In genomic region chr12:71947645-71948105, GRCh38 we compare ENCODE assay signal across 1 cellular context.
A peak's percentile ranks its signal among the peaks of the same experiment; 100 is the strongest.
TF ChIP-seq lines count a peak whose summit lies in the region.

No MANE protein-coding gene starts in this region.

TF ChIP-seq in K562, 482 proteins besides CTCF, POLR2A, EP300 and RAD21:
- TF ChIP-seq MGA (IDR thresholded peaks at IDR 0.05) (no peak), CEBPB (tag; IDR thresholded peaks at IDR 0.05) (0 out of 2 replicates have a peak, but pooled peaks have one; percentile 7)
TF ChIP-seq in K562: peak in this region for 1.
